Comparison of ENCODE assay signal across 8 cellular contexts in genomic region chr20:23995905-23996666, GRCh38. TPM values are rescaled to one million over a fixed set of nuclear protein-coding genes. Genes with fewer than 3 reads are reported as not detected.
DNase-seq lines count a peak whose midpoint lies in the region; ATAC-seq and TF ChIP-seq lines count a peak whose summit lies in the region.

No MANE protein-coding gene starts in this region.

- no peak overlapping the region for H3K23ac ChIP-seq in trophoblast cell (ENCODE audit: low read length)

- TF ChIP-seq CTCF in fibroblast of villous mesenchyme (IDR thresholded peaks at IDR 0.05; ENCODE audit: insufficient read depth, low read depth, low read length): peak; percentile 59
- peak; percentile 52 to 79 (median 64) for TF ChIP-seq CTCF in uterus (IDR thresholded peaks at IDR 0.05)

- no peak overlapping the region for H3K4me3 ChIP-seq in fibroblast of villous mesenchyme (ENCODE audit: low read depth, low read length)
- no peak overlapping the region for H3K4me3 ChIP-seq in trophoblast cell (ENCODE audit: low read depth, low read length)
- no peak overlapping the region for H3K4me3 ChIP-seq in uterus

- H3K14ac ChIP-seq in trophoblast cell (ENCODE audit: low read length): no peak overlapping the region

- H3K79me2 ChIP-seq in trophoblast cell (ENCODE audit: control insufficient read depth, insufficient read depth, low read length, poor library complexity): no peaks in the 10 kb centered on the region

- ATAC-seq in activated CD4-positive, CD25-positive, alpha-beta regulatory T cell treated with anti-CD3 and anti-CD28 coated beads, Interleukin-2, amount 50 U/mL, for 24 hours: no peak

- no peak overlapping the region for H2BK12ac ChIP-seq in trophoblast cell (ENCODE audit: low read length)

- no peak overlapping the region for H3K18ac ChIP-seq in trophoblast cell (ENCODE audit: low read length)

- H2AK5ac ChIP-seq in trophoblast cell (ENCODE audit: low read length): no peak overlapping the region

- H3K4ac ChIP-seq in trophoblast cell (ENCODE audit: low read depth, low read length): no peak overlapping the region

- H3K9ac ChIP-seq in trophoblast cell (ENCODE audit: low read length): no peak overlapping the region

- intact Hi-C loops in uterus (cut with DNase I; ENCODE audit: low total_unique reads): no loop called here

- H4K8ac ChIP-seq in trophoblast cell (ENCODE audit: low read depth, low read length): no peak overlapping the region

- H3K36me3 ChIP-seq in trophoblast cell (ENCODE audit: control insufficient read depth in 1 of 2, insufficient read depth in 2 of 2, low read length in 2 of 2): no peaks in the 10 kb centered on the region
- no peaks in the 10 kb centered on the region for H3K36me3 ChIP-seq in uterus

- no peak for TF ChIP-seq POLR2A in uterus (IDR thresholded peaks at IDR 0.05)

- H3K27me3 ChIP-seq in trophoblast cell (ENCODE audit: insufficient read depth, low read length) (no peaks in the 10 kb centered on the region), uterus (no peaks in the 10 kb centered on the region)

- H3K9me3 ChIP-seq in trophoblast cell (ENCODE audit: insufficient read depth, low read depth, low read length): no peaks in the 10 kb centered on the region
- no peaks in the 10 kb centered on the region for H3K9me3 ChIP-seq in uterus

- H3K79me1 ChIP-seq in trophoblast cell (ENCODE audit: low read length): no peaks in the 10 kb centered on the region

- H4K91ac ChIP-seq in trophoblast cell (ENCODE audit: low read depth, low read length): no peak overlapping the region

- H2BK120ac ChIP-seq in trophoblast cell (ENCODE audit: insufficient read depth, low read length, poor library complexity): no peak overlapping the region

- no CpG with 5 or more reads among the region's 11 CpGs for WGBS in trophoblast cell (ENCODE audit: extremely low coverage, insufficient coverage, insufficient read length)

- no peaks in the 10 kb centered on the region for H3K4me1 ChIP-seq in trophoblast cell (ENCODE audit: control insufficient read depth in 1 of 2, insufficient read depth in 2 of 2, low read length in 2 of 2)
- H3K4me1 ChIP-seq in uterus: no peaks in the 10 kb centered on the region

- H3K27ac ChIP-seq in trophoblast cell (ENCODE audit: low read depth, low read length): no peak overlapping the region
- no peak overlapping the region for H3K27ac ChIP-seq in uterus

- H3K4me2 ChIP-seq in trophoblast cell (ENCODE audit: low read length): no peak overlapping the region

- no peak overlapping the region for H2BK5ac ChIP-seq in trophoblast cell (ENCODE audit: low read depth, low read length, poor library complexity)

- no peak overlapping the region for H2AFZ ChIP-seq in trophoblast cell (ENCODE audit: insufficient read depth, low read length, poor library complexity)

- no peak overlapping the region for H4K12ac ChIP-seq in trophoblast cell (ENCODE audit: low read depth, low read length)

- DNase-seq in activated CD4-positive, CD25-positive, alpha-beta regulatory T cell (lab: John Stamatoyannopoulos, UW): peak; percentile 18 to 42 (median 28)
- peak; percentile 30 for DNase-seq in NCI-H748 treated with DMSO at 0.1 percent for 48 hours (lab: John Stamatoyannopoulos, UW)
- peak; percentile 51 for DNase-seq in activated T-cell treated with anti-CD3 and anti-CD28 coated beads for 4 hours
- peak; percentile 36 for DNase-seq in fibroblast of villous mesenchyme (ENCODE audit: low read depth)
- peak; percentile 29 to 60 for DNase-seq in trophoblast cell
- peak; percentile 43 to 52 for DNase-seq in uterus
- no peak for DNase-seq in islet precursor cell

RNA-seq across cellular contexts. Expression of gene GGTLC1, which starts 7.5 kb away (rescaled TPM):
- total RNA-seq in fibroblast of villous mesenchyme (not detected in 2 replicates), uterus (not detected)
- polyA plus RNA-seq in trophoblast cell (2013): 0.07 TPM in 1 of 2 replicates, not detected in the other
